1 cellular context compared by ENCODE assay signal in genomic region chr19:3979289-3979673, GRCh38.
A peak's percentile ranks its signal among the peaks of the same experiment; 100 is the strongest.
TF ChIP-seq lines count a peak whose summit lies in the region.

No MANE protein-coding gene starts in this region.

TF ChIP-seq in HEK293, 187 proteins besides CTCF, POLR2A, EP300 and RAD21:
- TF ChIP-seq ZNF132 (tag by site-specific recombination; IDR thresholded peaks at IDR 0.05; ENCODE audit: borderline replicate concordance) (no peak), ZNF600 (tag by site-specific recombination; IDR thresholded peaks at IDR 0.05) (peak; percentile 68; the same call in 1 of the 2 replicates)
